Comparison of ENCODE assay signal across 17 cellular contexts in the genomic region with DNA sequence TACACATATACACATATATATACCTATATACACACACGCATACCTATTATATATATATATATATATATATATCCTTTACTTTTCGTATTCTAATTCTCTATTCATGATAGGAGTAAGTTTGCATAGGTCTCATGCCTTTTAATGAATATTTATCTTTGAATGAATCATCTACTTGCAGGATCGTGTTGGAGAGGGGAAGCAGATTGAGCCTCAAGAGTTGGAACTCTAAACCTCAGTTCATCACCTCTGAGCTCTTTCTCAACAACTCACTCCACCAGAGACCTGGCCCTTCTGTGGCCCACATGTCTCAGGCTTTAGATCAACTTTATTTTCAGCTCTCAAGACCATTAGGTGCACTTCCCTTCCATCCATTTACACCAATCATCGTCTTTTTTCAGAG.
"Had no signal": no experiment of that assay in that cellular context is flagged by ENCODE, and none has a peak within 500 bp of the region (broad histone marks: within the 10 kb centered on the region; RNA-seq: fewer than 3 reads in every experiment).

No MANE protein-coding gene starts in this region.

- ATAC-seq: Right ventricle myocardium inferior, SK-N-SH treated with all-trans-retinoic acid at 6 μM for 48 hours had no signal

- H3K36me3 ChIP-seq: Peyer's patch, SJCRH30 had no signal

- H3K27me3 ChIP-seq: Peyer's patch, SJCRH30 had no signal

- DNase-seq: KBM-7, MV-4-11, NCI-H1048, NCI-H1105, NCI-H1436 treated with DMSO at 0.1 percent for 48 hours, NCI-H1694, NCI-H187 treated with DMSO at 0.1 percent for 48 hours, NCI-H2029 treated with DMSO at 0.1 percent for 48 hours, NCI-H2171 treated with DMSO at 0.1 percent for 48 hours, NCI-H345, NCI-H446 treated with DMSO at 0.1 percent for 48 hours, NCI-H748 treated with DMSO at 0.1 percent for 48 hours, Peyer's patch, SHP77 treated with DMSO at 0.1 percent for 48 hours, SJCRH30 had no signal

- H3K4me3 ChIP-seq: Peyer's patch, SJCRH30 had no signal

- H3K4me1 ChIP-seq: SJCRH30 had no signal

- H3K9me3 ChIP-seq: Peyer's patch, SJCRH30 had no signal

- H3K27ac ChIP-seq: Peyer's patch, SJCRH30 had no signal
